20 cellular contexts compared by ENCODE assay signal in genomic region chr18:47557160-47557559, GRCh38.
"Had no signal": no experiment of that assay in that cellular context is flagged by ENCODE, and none has a peak within 500 bp of the region (broad histone marks: within the 10 kb centered on the region; RNA-seq: fewer than 3 reads in every experiment).

No MANE protein-coding gene starts in this region.

- H3K9me3 ChIP-seq: colonic mucosa, mucosa of descending colon, prostate gland, right lobe of liver, testis, transverse colon had no signal

- DNase-seq: colonic mucosa; dermis blood vessel endothelial cell; effector CD4-positive, alpha-beta T cell; foreskin melanocyte; islet precursor cell; mammary epithelial cell; mucosa of descending colon; naive thymus-derived CD8-positive, alpha-beta T cell; nucleus accumbens; right lobe of liver; stimulated activated CD4-positive, alpha-beta T cell treated with anti-CD3 and anti-CD28 coated beads, Interleukin-4, amount 100 ng/mL, for 1 hour; stimulated activated CD8-positive, alpha-beta memory T cell treated with anti-CD3 and anti-CD28 coated beads, Interleukin-4, amount 100 ng/mL, for 48 hours; testis; transverse colon had no signal

- H3K9ac ChIP-seq: parathyroid adenoma had no signal

- ATAC-seq: left lobe of liver; mucosa of descending colon; naive thymus-derived CD8-positive, alpha-beta T cell; right lobe of liver; stimulated activated effector memory CD8-positive, alpha-beta T cell treated with anti-CD3 and anti-CD28 coated beads, Interleukin-12 subunit alpha, Interleukin-12 subunit beta, amount 100 ng/mL, for 72 hours had no signal

- H3K27ac ChIP-seq: colonic mucosa, hepatocyte, parathyroid adenoma, prostate gland, right lobe of liver, testis, transverse colon had no signal

- H3K79me2 ChIP-seq: hepatocyte, parathyroid adenoma had no signal

- H3K36me3 Mint-ChIP-seq: naive thymus-derived CD8-positive, alpha-beta T cell; stimulated activated effector memory CD8-positive, alpha-beta T cell treated with anti-CD3 and anti-CD28 coated beads, Interleukin-12 subunit alpha, Interleukin-12 subunit beta, amount 100 ng/mL, for 72 hours had no signal

- H3K36me3 ChIP-seq: colonic mucosa, prostate gland, right lobe of liver, transverse colon had no signal

- H3K4me3 ChIP-seq: colonic mucosa, hepatocyte, mucosa of descending colon, prostate gland, right lobe of liver, testis, transverse colon had no signal

- H3K4me1 ChIP-seq: colonic mucosa, parathyroid adenoma, prostate gland, right lobe of liver, testis, transverse colon had no signal

- H3K9me3 Mint-ChIP-seq: stimulated activated effector memory CD8-positive, alpha-beta T cell treated with anti-CD3 and anti-CD28 coated beads, Interleukin-12 subunit alpha, Interleukin-12 subunit beta, amount 100 ng/mL, for 72 hours; stimulated activated naive CD8-positive, alpha-beta T cell treated with anti-CD3 and anti-CD28 coated beads, Interleukin-15, Interleukin-2, amounts not matched to agents 100 ng/mL and 50 ng/mL, for 24 hours had no signal

- H3K27ac Mint-ChIP-seq: naive thymus-derived CD8-positive, alpha-beta T cell; stimulated activated effector memory CD8-positive, alpha-beta T cell treated with anti-CD3 and anti-CD28 coated beads, Interleukin-12 subunit alpha, Interleukin-12 subunit beta, amount 100 ng/mL, for 72 hours; stimulated activated naive CD8-positive, alpha-beta T cell treated with anti-CD3 and anti-CD28 coated beads, Interleukin-15, Interleukin-2, amounts not matched to agents 100 ng/mL and 50 ng/mL, for 24 hours had no signal

- H3K27me3 ChIP-seq: colonic mucosa, right lobe of liver, testis, transverse colon had no signal

- H3K4me3 Mint-ChIP-seq: stimulated activated effector memory CD8-positive, alpha-beta T cell treated with anti-CD3 and anti-CD28 coated beads, Interleukin-12 subunit alpha, Interleukin-12 subunit beta, amount 100 ng/mL, for 72 hours; stimulated activated naive CD8-positive, alpha-beta T cell treated with anti-CD3 and anti-CD28 coated beads, Interleukin-15, Interleukin-2, amounts not matched to agents 100 ng/mL and 50 ng/mL, for 24 hours had no signal

- H3K4me2 ChIP-seq: hepatocyte had no signal

- H2AFZ ChIP-seq: hepatocyte, parathyroid adenoma had no signal
